In the genomic region with DNA sequence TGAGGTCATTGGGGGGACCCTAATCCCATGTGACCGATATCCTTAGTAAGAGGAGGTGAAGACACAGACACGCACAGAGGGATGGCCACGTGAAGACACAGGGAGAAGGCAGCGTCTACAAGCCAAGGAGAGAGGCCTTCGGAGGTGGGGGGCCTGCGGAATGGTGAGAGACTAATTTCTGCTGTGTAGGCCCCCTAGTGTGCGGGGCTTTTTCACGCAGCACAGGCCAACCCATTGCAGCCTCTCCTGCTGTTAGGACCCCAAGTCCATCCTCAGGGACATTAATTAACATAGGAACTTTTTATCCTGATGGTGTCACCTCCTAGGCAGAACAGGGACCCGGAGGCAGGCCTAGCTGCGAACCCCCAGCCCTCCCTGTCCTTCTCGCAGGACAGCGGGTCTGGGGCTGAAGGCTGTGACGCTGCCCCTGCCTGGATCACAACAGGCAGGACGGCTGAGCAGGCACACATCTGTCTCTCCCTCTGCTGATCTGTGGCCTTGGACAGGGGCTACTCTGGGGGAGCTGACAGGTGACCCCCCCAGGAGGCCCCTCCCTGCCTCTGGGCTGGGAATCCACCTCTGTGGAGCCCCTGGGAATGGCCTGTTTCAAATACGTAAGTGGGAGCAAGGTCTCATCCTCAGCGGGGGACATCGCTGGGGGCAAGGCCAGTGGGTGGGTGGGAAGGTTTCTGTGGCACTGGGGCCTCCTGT, we compare ENCODE assay signal across 9 cellular contexts. TPM values are rescaled to one million over a fixed set of nuclear protein-coding genes. Genes with fewer than 3 reads are reported as not detected.
"Had no signal": no experiment of that assay in that cellular context is flagged by ENCODE, and none has a peak within 500 bp of the region (broad histone marks: within the 10 kb centered on the region; RNA-seq: fewer than 3 reads in every experiment).

No MANE protein-coding gene starts in this region.

- H3K36me3 ChIP-seq: thyroid gland had no signal

- H3K9me3 ChIP-seq: thyroid gland had no signal

- H3K27me3 ChIP-seq: thyroid gland had no signal

- H2AFZ ChIP-seq: parathyroid adenoma had no signal

- H3K4me3 ChIP-seq: thyroid gland had no signal

- H3K9me3 Mint-ChIP-seq: naive B cell; stimulated activated memory B cell treated with anti-CD40 and anti-IgM and Interleukin-4, amounts not matched to agents 10 μg/mL and 1 μg/mL and 100 μg/mL, for 72 hours had no signal

- DNase-seq: activated CD4-positive, alpha-beta T cell treated with anti-CD3 and anti-CD28 coated beads, Interleukin-2, amount 50 U/mL, for 1 hour; activated naive CD4-positive, alpha-beta T cell treated with anti-CD3 and anti-CD28 coated beads, Interleukin-2, amount 50 U/mL, for 16 hours; foreskin fibroblast; glutamatergic neuron; naive B cell; thyroid gland had no signal

- H3K27me3 Mint-ChIP-seq: stimulated activated memory B cell treated with anti-CD40 and anti-IgM and Interleukin-4, amounts not matched to agents 10 μg/mL and 1 μg/mL and 100 μg/mL, for 72 hours had no signal

- H3K27ac ChIP-seq: parathyroid adenoma, thyroid gland had no signal

- H3K27ac Mint-ChIP-seq: naive B cell; stimulated activated memory B cell treated with anti-CD40 and anti-IgM and Interleukin-4, amounts not matched to agents 10 μg/mL and 1 μg/mL and 100 μg/mL, for 72 hours had no signal

- H3K9ac ChIP-seq: parathyroid adenoma had no signal

- H3K4me3 Mint-ChIP-seq: naive B cell; stimulated activated memory B cell treated with anti-CD40 and anti-IgM and Interleukin-4, amounts not matched to agents 10 μg/mL and 1 μg/mL and 100 μg/mL, for 72 hours had no signal

- H3K4me1 ChIP-seq: parathyroid adenoma had no signal

- H3K36me3 Mint-ChIP-seq: naive B cell; stimulated activated memory B cell treated with anti-CD40 and anti-IgM and Interleukin-4, amounts not matched to agents 10 μg/mL and 1 μg/mL and 100 μg/mL, for 72 hours had no signal

RNA-seq across cellular contexts. Expression of a gene that starts 7.9 kb away (rescaled TPM):
- polyA plus RNA-seq: endothelial cell of umbilical vein had no signal

RNA-seq across cellular contexts. Expression of a gene that starts 39.3 kb away (rescaled TPM):
- polyA plus RNA-seq: endothelial cell of umbilical vein had no signal

RNA-seq across cellular contexts. Expression of a gene that starts 39.4 kb away (rescaled TPM):
- polyA plus RNA-seq: endothelial cell of umbilical vein had no signal
